Comparison of ENCODE assay signal across 8 cellular contexts in the genomic region with DNA sequence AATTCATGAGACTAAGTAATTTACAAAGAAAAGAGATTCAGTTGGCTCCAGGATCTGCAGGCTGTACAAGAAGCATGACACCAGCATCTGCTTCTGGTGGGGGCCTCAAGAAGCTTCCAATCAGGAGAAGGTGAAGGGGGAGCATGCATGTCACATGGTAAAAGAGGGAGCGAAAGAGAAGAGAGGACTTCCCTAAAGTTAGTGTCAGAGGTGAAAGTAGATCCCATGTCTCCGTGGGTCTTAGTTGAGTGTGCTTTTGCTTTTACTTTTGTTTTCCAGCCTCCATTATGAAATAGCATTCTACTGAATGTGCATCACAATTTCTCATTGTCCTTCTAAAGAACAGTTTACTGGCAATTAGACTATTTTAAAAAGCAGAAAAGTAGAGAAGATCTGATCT.
A peak's percentile ranks its signal among the peaks of the same experiment; 100 is the strongest.
DNase-seq lines count a peak whose midpoint lies in the region; ATAC-seq and TF ChIP-seq lines count a peak whose summit lies in the region.

No MANE protein-coding gene starts in this region.

- no peak overlapping the region for H3K4me3 ChIP-seq in fibroblast of mammary gland (ENCODE audit: control insufficient read depth, low read depth, low read length)

- no peak overlapping the region for H3K27ac ChIP-seq in RWPE1

- CTCF ChIA-PET in RWPE1 (lab: Yijun Ruan, JAX), result no interaction called here

- TF ChIP-seq CTCF in fibroblast of mammary gland (conservative IDR thresholded peaks at IDR 0.05; ENCODE audit: control insufficient read depth, insufficient read depth, low read depth, low read length), result no peak
- no peak for TF ChIP-seq CTCF in RWPE1 (conservative IDR thresholded peaks at IDR 0.05; ENCODE audit: low read depth)

- peak; percentile 14 for DNase-seq in fibroblast of mammary gland (ENCODE audit: low read depth)
- DNase-seq in RPMI8226, result no peak
- DNase-seq in RWPE1 (ENCODE audit: low spot score), result no peak
- no peak for DNase-seq in putamen (ENCODE audit: low spot score)
- no peak for DNase-seq in kidney glomerular epithelial cell (lab: John Stamatoyannopoulos, UW)

- ATAC-seq in GM18502 (IDR thresholded peaks at IDR 0.05; ENCODE audit: poor library complexity, unreplicated experiment) (peak; percentile 94), GM21390 (IDR thresholded peaks at IDR 0.05; ENCODE audit: unreplicated experiment) (peak; percentile 91), HG03378 (IDR thresholded peaks at IDR 0.05; ENCODE audit: unreplicated experiment) (peak; percentile 93)

- POLR2A ChIA-PET in RWPE1 (lab: Yijun Ruan, JAX; ENCODE audit: low non-redundant PET), result no interaction called here
